Comparison of ENCODE assay signal across 8 cellular contexts in the genomic region with DNA sequence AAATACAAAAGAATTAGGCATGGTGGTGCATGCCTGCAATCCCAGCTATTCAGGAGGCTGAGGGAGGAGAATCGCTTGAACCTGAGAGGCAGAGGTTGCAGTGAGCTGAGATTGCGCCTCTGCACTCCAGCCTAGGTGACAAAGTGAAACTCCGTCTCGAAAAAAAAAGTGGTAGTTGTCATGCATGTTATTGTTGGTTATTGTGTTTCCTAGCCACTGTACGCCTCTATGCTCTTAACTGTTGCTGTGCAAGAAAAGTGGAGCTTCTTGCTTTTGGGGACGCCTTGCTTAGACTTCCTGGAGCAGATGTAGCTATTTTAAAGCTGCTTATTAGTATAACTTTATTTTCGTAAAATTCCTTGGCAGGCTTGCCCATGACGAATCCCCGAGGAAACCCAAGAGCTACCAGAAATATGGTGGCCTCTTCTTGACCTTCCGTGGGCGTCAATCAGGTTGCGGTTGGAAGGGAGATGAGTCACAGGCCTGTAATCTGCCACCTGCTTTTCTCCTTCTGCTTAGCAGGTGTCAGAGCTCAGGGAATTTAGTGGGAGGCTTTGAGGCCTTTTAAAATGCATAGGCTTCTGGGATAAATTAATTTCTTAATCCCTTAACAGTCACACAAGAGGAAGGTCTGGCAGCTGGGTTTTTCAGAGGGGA. TPM values are rescaled to one million over a fixed set of nuclear protein-coding genes. Genes with fewer than 3 reads are reported as not detected.
DNase-seq lines count a peak whose midpoint lies in the region; ATAC-seq and TF ChIP-seq lines count a peak whose summit lies in the region.

No MANE protein-coding gene starts in this region.

- H2BK20ac ChIP-seq in IMR-90 (ENCODE audit: low read depth, low read length), result no peak overlapping the region

- POLR2A ChIA-PET in IMR-90 (lab: Charles Lee; ENCODE audit: unreplicated experiment), result interaction anchor here (0.5 kb wide), 1 partner anchor 271 kb away, joined by 9 read pairs; no protein-coding TSS in a partner anchor

- peak overlapping the region; percentile 69 for H3K4me3 Mint-ChIP-seq in stimulated activated naive CD8-positive, alpha-beta T cell treated with anti-CD3 and anti-CD28 coated beads, Interleukin-15, Interleukin-2, amounts not matched to agents 100 ng/mL and 50 ng/mL, for 24 hours

- peaks cover 9% of the 10 kb centered on the region; the same call in 1 of the 2 replicates for H3K9me1 ChIP-seq in IMR-90 (ENCODE audit: insufficient read depth, low read length)

- peaks cover 28% of the 10 kb centered on the region for H3K4me1 Mint-ChIP-seq in stimulated activated naive CD8-positive, alpha-beta T cell treated with anti-CD3 and anti-CD28 coated beads, Interleukin-15, Interleukin-2, amounts not matched to agents 100 ng/mL and 50 ng/mL, for 24 hours (ENCODE audit: low read depth)

- no peak overlapping the region for H3K56ac ChIP-seq in IMR-90 (ENCODE audit: extremely low read depth, insufficient read depth, low read length)

- no peak overlapping the region for H2BK120ac ChIP-seq in IMR-90 (ENCODE audit: low read depth, low read length)

- H3K14ac ChIP-seq in IMR-90 (replicated peaks; ENCODE audit: low read depth, low read length), result no peak overlapping the region

- peak; percentile 93 for DNase-seq in EH (ENCODE audit: low read depth)
- DNase-seq in IMR-90, result peak; percentile 99
- peak; percentile 67 for DNase-seq in T1000 (lab: John Stamatoyannopoulos, UW)
- DNase-seq in breast epithelium (ENCODE audit: low spot score in 2 of 2), result peak in 1 of 2 donors; percentile 77
- DNase-seq in mucosa of gallbladder (ENCODE audit: low spot score), result peak; percentile 72
- DNase-seq in NCI-H1092 (lab: John Stamatoyannopoulos, UW), result no peak

- peak overlapping the region; percentile 74 for H3K4me2 ChIP-seq in IMR-90 (ENCODE audit: low read depth, low read length)

- dilution Hi-C loops in IMR-90 (cut with HindIII; ENCODE audit: low sequenced_read_pairs, unreplicated experiment), result no loop called here

- BruUV-seq in IMR-90 (replicated peaks; lab: Mats Ljungman, UMichigan), result no TSS peak

- peak; percentile 93 for ATAC-seq in GM21723 (IDR thresholded peaks at IDR 0.05; ENCODE audit: unreplicated experiment)
- ATAC-seq in IMR-90 (ENCODE audit: low read depth), result peak; percentile 84

- H3K9me3 Mint-ChIP-seq in stimulated activated naive CD8-positive, alpha-beta T cell treated with anti-CD3 and anti-CD28 coated beads, Interleukin-15, Interleukin-2, amounts not matched to agents 100 ng/mL and 50 ng/mL, for 24 hours, result no peaks in the 10 kb centered on the region

- H3K27me3 ChIP-seq in IMR-90 (ENCODE audit: control insufficient read depth, insufficient read depth, low read length) (peaks cover 17% of the 10 kb centered on the region), breast epithelium (no peaks in the 10 kb centered on the region)

- WGBS in IMR-90 (ENCODE audit: extremely low coverage in 2 of 2, insufficient read length in 1 of 2), 2 experiments, result no CpG with 5 or more reads among the region's 12 CpGs

- no peak overlapping the region for H2BK5ac ChIP-seq in IMR-90 (ENCODE audit: low read depth, low read length, poor library complexity, severe bottlenecking)

- no peaks in the 10 kb centered on the region for H3K36me3 Mint-ChIP-seq in stimulated activated naive CD8-positive, alpha-beta T cell treated with anti-CD3 and anti-CD28 coated beads, Interleukin-15, Interleukin-2, amounts not matched to agents 100 ng/mL and 50 ng/mL, for 24 hours (ENCODE audit: low read depth)

- H3K18ac ChIP-seq in IMR-90 (ENCODE audit: low read depth, low read length), result no peak overlapping the region

- H3K27me3 Mint-ChIP-seq in stimulated activated naive CD8-positive, alpha-beta T cell treated with anti-CD3 and anti-CD28 coated beads, Interleukin-15, Interleukin-2, amounts not matched to agents 100 ng/mL and 50 ng/mL, for 24 hours, result no peaks in the 10 kb centered on the region

- TF ChIP-seq CTCF in IMR-90 (conservative IDR thresholded peaks at IDR 0.05; ENCODE audit: low read depth, low read length) (no peak), breast epithelium (IDR thresholded peaks at IDR 0.05) (no peak)

- peaks cover 5% of the 10 kb centered on the region; the same call in 1 of the 2 replicates for H4K20me1 ChIP-seq in IMR-90 (ENCODE audit: insufficient read depth, low read length)

- no peak overlapping the region for H4K8ac ChIP-seq in IMR-90 (ENCODE audit: low read depth in 2 of 2, low read length in 2 of 2)

- no peaks in the 10 kb centered on the region for H3K79me1 ChIP-seq in IMR-90 (ENCODE audit: low read depth in 1 of 2, low read length in 2 of 2)

- H3K4me3 ChIP-seq in IMR-90 (ENCODE audit: insufficient read depth, low read depth, low read length) (no peak overlapping the region), breast epithelium (peak overlapping the region in 1 of 3 donors; percentile 28)

- no peak overlapping the region for H3K27ac ChIP-seq in IMR-90 (ENCODE audit: insufficient read depth, low read length)
- H3K27ac ChIP-seq in breast epithelium, result peak overlapping the region; percentile 83 to 91

- no peak overlapping the region for H2AFZ ChIP-seq in IMR-90 (replicated peaks; ENCODE audit: low read length, poor library complexity)

- H3K23ac ChIP-seq in IMR-90 (ENCODE audit: low read depth, low read length), result no peak overlapping the region

- H2BK15ac ChIP-seq in IMR-90 (ENCODE audit: low read depth, low read length), result no peak overlapping the region

- H3K4me1 ChIP-seq in IMR-90 (ENCODE audit: control insufficient read depth, insufficient read depth, low read length) (peaks cover 9% of the 10 kb centered on the region), breast epithelium (peaks cover 0 to 8% of the 10 kb centered on the region in 2 donors)

- no peak overlapping the region for H3K4ac ChIP-seq in IMR-90 (ENCODE audit: low read depth, low read length)

- in situ Hi-C loops in IMR-90 (cut with MboI; ENCODE audit: low sequenced_read_pairs), result no loop called here

- no peaks in the 10 kb centered on the region; the same call in 1 of the 2 replicates for H3K9me3 ChIP-seq in IMR-90 (ENCODE audit: control insufficient read depth, insufficient read depth, low read length)
- H3K9me3 ChIP-seq in breast epithelium, result no peaks in the 10 kb centered on the region

- TF ChIP-seq POLR2A in IMR-90 (IDR thresholded peaks at IDR 0.05; ENCODE audit: low read depth, low read length), result no peak
- TF ChIP-seq POLR2A in breast epithelium (IDR thresholded peaks at IDR 0.05), result no peak

- H3K36me3 ChIP-seq in IMR-90 (ENCODE audit: control insufficient read depth, insufficient read depth, low read length), result no peaks in the 10 kb centered on the region
- H3K36me3 ChIP-seq in breast epithelium, result no peaks in the 10 kb centered on the region

- TF ChIP-seq RAD21 in IMR-90 (IDR thresholded peaks at IDR 0.05; ENCODE audit: low read length), result no peak

- no peak overlapping the region for H2AK5ac ChIP-seq in IMR-90 (ENCODE audit: low read depth, low read length)

- H3K27ac Mint-ChIP-seq in stimulated activated naive CD8-positive, alpha-beta T cell treated with anti-CD3 and anti-CD28 coated beads, Interleukin-15, Interleukin-2, amounts not matched to agents 100 ng/mL and 50 ng/mL, for 24 hours, result peak overlapping the region; percentile 89

- no peak overlapping the region for H4K5ac ChIP-seq in IMR-90 (ENCODE audit: low read depth, low read length)

- intact Hi-C loops in IMR-90 (cut with micrococcal nuclease), result no loop called here
- intact Hi-C loops in breast epithelium (cut with DNase I; ENCODE audit: low total_unique reads), result no loop called here

- CTCF ChIA-PET in IMR-90 (lab: Yijun Ruan, JAX), result interaction anchor here (0.7 to 1.2 kb wide), 4 partner anchors 9 to 177 kb away, joined by 3 to 4 read pairs (median 3); no protein-coding TSS in a partner anchor

- H2AK9ac ChIP-seq in IMR-90 (replicated peaks; ENCODE audit: low read depth, low read length, poor library complexity), result no peak overlapping the region

- H3K9ac ChIP-seq in IMR-90 (ENCODE audit: low read depth, low read length), result no peak overlapping the region

- no peak overlapping the region for H4K91ac ChIP-seq in IMR-90 (ENCODE audit: insufficient read depth, low read depth, low read length)

TF ChIP-seq in IMR-90, 13 proteins besides CTCF, POLR2A, EP300 and RAD21:
- TF ChIP-seq BHLHE40 (IDR thresholded peaks at IDR 0.05; ENCODE audit: low read depth, low read length) (peak; percentile 56; the same call in 1 of the 2 replicates), FOS (IDR thresholded peaks at IDR 0.05; ENCODE audit: low read depth, low read length) (peak; percentile 92), CEBPB (IDR thresholded peaks at IDR 0.05; ENCODE audit: low read depth, low read length) (no peak), RCOR1 (IDR thresholded peaks at IDR 0.05; ENCODE audit: insufficient replicate concordance, low read length) (peak; percentile 100), RFX5 (IDR thresholded peaks at IDR 0.05; ENCODE audit: low read depth, low read length) (no peak)
TF ChIP-seq in IMR-90: peak in this region for 3.

RNA-seq across cellular contexts. Expression of a gene that starts 17.3 kb away (rescaled TPM):
- under 0.01 TPM in 1 of 2 replicates, not detected in the other for total RNA-seq in IMR-90 (2012; rRNA removed)
- polyA plus RNA-seq in IMR-90 (2012; rRNA removed), result 0.24 and 0.26 TPM in 2 replicates
- polyA plus RNA-seq in IMR-90 (2012; cell fraction: cytosol; rRNA removed), result 0.16 TPM in 1 of 2 replicates, not detected in the other
- 1.4 and 2.4 TPM in 2 replicates for polyA plus RNA-seq in IMR-90 (2012; cell fraction: nucleus; rRNA removed; ENCODE audit: low replicate concordance)
- 1 to 10 TPM in 2 of 3 donors, under 1 TPM in 1; 0.32 to 3.3 (median 2.3) TPM for total RNA-seq in breast epithelium
- total RNA-seq in mucosa of gallbladder, result 0.92 TPM

RNA-seq across cellular contexts. Expression of a gene that starts 54.7 kb away (rescaled TPM):
- total RNA-seq in IMR-90 (2012; rRNA removed), result 35.3 and 37.8 TPM in 2 replicates
- polyA plus RNA-seq in IMR-90 (2012; rRNA removed), result 19.8 and 20.9 TPM in 2 replicates
- 7.4 and 9.8 TPM in 2 replicates for polyA plus RNA-seq in IMR-90 (2012; cell fraction: cytosol; rRNA removed)
- polyA plus RNA-seq in IMR-90 (2012; cell fraction: nucleus; rRNA removed; ENCODE audit: low replicate concordance), result 3.3 and 14.2 TPM in 2 replicates
- 10 to 100 TPM; 23.4 to 40.1 (median 34.4) TPM for total RNA-seq in breast epithelium
- total RNA-seq in mucosa of gallbladder, result 32.5 TPM
